Comparison of ENCODE assay signal across 8 cellular contexts in genomic region chr10:12782537-12782936, GRCh38.
DNase-seq lines count a peak whose midpoint lies in the region.

No MANE protein-coding gene starts in this region.

- peaks cover 8% of the 10 kb centered on the region for H3K4me1 Mint-ChIP-seq in activated CD4-positive, alpha-beta memory T cell treated with anti-CD3 and anti-CD28 coated beads, Interleukin-2, amount 10 ng/mL, durations not matched to agents 7 days and 5 days

- POLR2A ChIA-PET in activated CD4-positive, alpha-beta memory T cell treated with anti-CD3 and anti-CD28 coated beads, Interleukin-2, amount 10 ng/mL, durations not matched to agents 7 days and 5 days (lab: Charles Lee) = interaction anchor here (1.1 kb wide), 1 partner anchor 433 kb away, joined by 3 read pairs; the partner anchor contains the start of gene CAMK1D

- H3K9me3 Mint-ChIP-seq in activated CD4-positive, alpha-beta memory T cell treated with anti-CD3 and anti-CD28 coated beads, Interleukin-2, amount 10 ng/mL, durations not matched to agents 7 days and 5 days = no peaks in the 10 kb centered on the region

- CTCF ChIA-PET in activated CD4-positive, alpha-beta memory T cell treated with anti-CD3 and anti-CD28 coated beads, Interleukin-2, amount 10 ng/mL, durations not matched to agents 7 days and 5 days (lab: Charles Lee) = interaction anchor here (0.6 to 2.2 kb wide), 20 partner anchors 9 to 1177 kb away, joined by 3 to 7 read pairs (median 4); no protein-coding TSS in a partner anchor

- H3K27me3 Mint-ChIP-seq in activated CD4-positive, alpha-beta memory T cell treated with anti-CD3 and anti-CD28 coated beads, Interleukin-2, amount 10 ng/mL, durations not matched to agents 7 days and 5 days = no peaks in the 10 kb centered on the region

- no peaks in the 10 kb centered on the region for H3K36me3 Mint-ChIP-seq in activated CD4-positive, alpha-beta memory T cell treated with anti-CD3 and anti-CD28 coated beads, Interleukin-2, amount 10 ng/mL, durations not matched to agents 7 days and 5 days (ENCODE audit: low read depth)

- no peak overlapping the region for H3K4me3 Mint-ChIP-seq in activated CD4-positive, alpha-beta memory T cell treated with anti-CD3 and anti-CD28 coated beads, Interleukin-2, amount 10 ng/mL, durations not matched to agents 7 days and 5 days

- DNase-seq in DMS 273 (lab: John Stamatoyannopoulos, UW; ENCODE audit: unreplicated experiment) = peak; percentile 74
- no peak for DNase-seq in DMS 273 treated with DMSO at 0.1 percent for 48 hours (lab: John Stamatoyannopoulos, UW)
- peak; percentile 42 for DNase-seq in LoVo (ENCODE audit: low spot score)
- DNase-seq in activated CD4-positive, alpha-beta memory T cell treated with anti-CD3 and anti-CD28 coated beads, Interleukin-2, amount 10 ng/mL, durations not matched to agents 7 days and 5 days = peak; percentile 38
- peak; percentile 48 for DNase-seq in germinal center (ENCODE audit: low spot score)
- DNase-seq in stimulated activated CD4-positive, alpha-beta T cell treated with anti-CD3 and anti-CD28 coated beads, Interleukin-15, amount 100 ng/mL, for 24 hours = peak; percentile 57
- no peak for DNase-seq in OCI-M2 (lab: John Stamatoyannopoulos, UW; ENCODE audit: unreplicated experiment)
- DNase-seq in central memory CD4-positive, alpha-beta T cell = no peak

- H3K27ac Mint-ChIP-seq in activated CD4-positive, alpha-beta memory T cell treated with anti-CD3 and anti-CD28 coated beads, Interleukin-2, amount 10 ng/mL, durations not matched to agents 7 days and 5 days = peak overlapping the region; percentile 19

Comparison
In these comparisons a context has a peak if more than half of its experiments do, and no peak if none do; other contexts are left out.
1. DNase-seq: peak in DMS 273 (single experiment), LoVo (single experiment), activated CD4-positive, alpha-beta memory T cell treated with anti-CD3 and anti-CD28 coated beads, Interleukin-2, amount 10 ng/mL, durations not matched to agents 7 days and 5 days (single experiment), germinal center (single experiment) and stimulated activated CD4-positive, alpha-beta T cell treated with anti-CD3 and anti-CD28 coated beads, Interleukin-15, amount 100 ng/mL, for 24 hours (single experiment); none in DMS 273 treated with DMSO at 0.1 percent for 48 hours (single experiment), OCI-M2 (single experiment) and central memory CD4-positive, alpha-beta T cell (single experiment).